Comparison of ENCODE assay signal across 20 cellular contexts in the genomic region with DNA sequence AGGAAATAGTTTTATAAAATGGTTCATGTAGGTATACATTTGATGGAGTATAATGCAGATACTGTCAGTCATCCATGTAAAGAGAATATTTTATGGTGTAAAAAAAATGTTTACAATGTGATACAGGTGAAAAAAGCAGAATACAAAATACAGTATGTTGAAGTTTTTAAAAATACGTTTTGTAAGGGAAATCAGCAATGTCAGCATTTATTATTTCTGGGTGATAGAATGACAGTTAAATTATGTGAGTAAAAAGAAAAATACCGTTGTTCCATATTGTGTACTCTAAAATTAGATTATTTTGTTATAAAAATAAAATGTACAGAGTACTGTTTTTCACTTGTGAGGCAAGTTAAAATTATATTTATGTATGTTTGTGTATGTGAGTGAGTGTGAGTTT.
DNase-seq lines count a peak whose midpoint lies in the region; ATAC-seq, FAIRE-seq and TF ChIP-seq lines count a peak whose summit lies in the region.
"Had no signal": no experiment of that assay in that cellular context is flagged by ENCODE, and none has a peak within 500 bp of the region (broad histone marks: within the 10 kb centered on the region; RNA-seq: fewer than 3 reads in every experiment).

No MANE protein-coding gene starts in this region.

- H3K36me3 Mint-ChIP-seq in progenitor cell of endocrine pancreas (ENCODE audit: insufficient read depth), result peaks cover 5% of the 10 kb centered on the region
- peaks cover 14% of the 10 kb centered on the region for H3K36me3 Mint-ChIP-seq in mesothelial cell of epicardium
- H3K36me3 Mint-ChIP-seq: IgD-negative memory B cell had no signal

- TF ChIP-seq POLR2A in HepG2 (IDR thresholded peaks at IDR 0.05; ENCODE audit: insufficient read depth in 1 of 2, low read depth in 2 of 2, low read length in 2 of 2), result no peak
- TF ChIP-seq POLR2A in right lobe of liver (IDR thresholded peaks at IDR 0.05), result no peak
- TF ChIP-seq POLR2A in Peyer's patch (IDR thresholded peaks at IDR 0.05), result no peak

- TF ChIP-seq CTCF in HepG2 (CRISPR knock-in tag; IDR thresholded peaks at IDR 0.05) (no peak), right lobe of liver (IDR thresholded peaks at IDR 0.05) (no peak), VCaP (conservative IDR thresholded peaks at IDR 0.05) (no peak), progenitor cell of endocrine pancreas (IDR thresholded peaks at IDR 0.05; ENCODE audit: unreplicated experiment) (no peak), mesothelial cell of epicardium (IDR thresholded peaks at IDR 0.05; ENCODE audit: unreplicated experiment) (no peak), Peyer's patch (IDR thresholded peaks at IDR 0.05) (no peak)

- H3K27me3 ChIP-seq in HepG2 (ENCODE audit: control insufficient read depth in 1 of 2, insufficient read depth in 2 of 2, low read length in 2 of 2) (no peaks in the 10 kb centered on the region), right lobe of liver (no peaks in the 10 kb centered on the region), Peyer's patch (no peaks in the 10 kb centered on the region)
- H3K27me3 ChIP-seq: BE2C had no signal

- no peak overlapping the region for H3K4me2 ChIP-seq in HepG2 (ENCODE audit: low read depth, low read length)

- FAIRE-seq in HepG2 (lab: Jason Lieb, UNC) (no peak), endometrium (lab: Jason Lieb, UNC) (peak; percentile 29)
- FAIRE-seq: D721Med, G401.6, GM12891, GM19239, H54 had no signal

- no peak for DNase-seq in HepG2 (ENCODE audit: low spot score)
- DNase-seq in right lobe of liver, result no peak
- no peak for DNase-seq in progenitor cell of endocrine pancreas (ENCODE audit: low spot score, unreplicated experiment)
- no peak for DNase-seq in mesothelial cell of epicardium (ENCODE audit: low spot score in 2 of 2, unreplicated experiment in 2 of 2)
- DNase-seq in NCI-H1930 (lab: John Stamatoyannopoulos, UW), result no peak
- no peak for DNase-seq in Peyer's patch
- DNase-seq: ACHN; Caco-2; CD4-positive, CD25-positive, alpha-beta regulatory T cell had no signal

- peaks cover 26% of the 10 kb centered on the region for H3K4me1 Mint-ChIP-seq in progenitor cell of endocrine pancreas (ENCODE audit: low read depth)
- H3K4me1 Mint-ChIP-seq in mesothelial cell of epicardium, result peaks cover 29% of the 10 kb centered on the region

- intact Hi-C loops in HepG2 (cut with micrococcal nuclease; ENCODE audit: unreplicated experiment) (no loop called here), right lobe of liver (cut with DNase I) (no loop called here)

- H3K79me2 ChIP-seq in HepG2 (ENCODE audit: insufficient read depth, low read length), result peaks cover 62% of the 10 kb centered on the region

- H3K27ac Mint-ChIP-seq in progenitor cell of endocrine pancreas, result peak overlapping the region; percentile 79
- H3K27ac Mint-ChIP-seq in mesothelial cell of epicardium, result no peak overlapping the region
- H3K27ac Mint-ChIP-seq: IgD-negative memory B cell had no signal

- H3K27ac ChIP-seq in HepG2 (ENCODE audit: extremely low read length, insufficient read depth, low read length) (no peak overlapping the region), right lobe of liver (no peak overlapping the region), VCaP (peak overlapping the region; percentile 66), Peyer's patch (no peak overlapping the region)
- H3K27ac ChIP-seq: GM23248, HL-60 had no signal

- TF ChIP-seq RAD21 in HepG2 (CRISPR knock-in tag; IDR thresholded peaks at IDR 0.05), result no peak

- H3K4me3 Mint-ChIP-seq in progenitor cell of endocrine pancreas (ENCODE audit: low read depth) (no peak overlapping the region), mesothelial cell of epicardium (no peak overlapping the region)
- H3K4me3 Mint-ChIP-seq: IgD-negative memory B cell had no signal

- no peaks in the 10 kb centered on the region for H3K9me3 ChIP-seq in HepG2 (ENCODE audit: low read length)
- no peaks in the 10 kb centered on the region for H3K9me3 ChIP-seq in right lobe of liver
- H3K9me3 ChIP-seq in Peyer's patch, result no peaks in the 10 kb centered on the region
- H3K9me3 ChIP-seq: BE2C, Caco-2 had no signal

- WGBS in HepG2 (ENCODE audit: low lambda C conversion rate), result 96% methylated on average over 2 of the region's 2 CpGs
- 55% methylated on average over 2 of the region's 2 CpGs for WGBS in right lobe of liver (ENCODE audit: insufficient coverage, low coverage, low lambda C conversion rate, missing lambda C conversion rate)

- POLR2A ChIA-PET in HepG2 (lab: Yijun Ruan, JAX), result no interaction called here

- CTCF ChIA-PET in HepG2 (lab: Yijun Ruan, JAX; ENCODE audit: low intra/inter-chr PET ratio, low total read pairs), result no interaction called here

- BruUV-seq in HepG2 (replicated peaks; lab: Mats Ljungman, UMichigan), result no TSS peak

- no peak overlapping the region for H2AFZ ChIP-seq in HepG2 (ENCODE audit: low read length)
- H2AFZ ChIP-seq: GM23248 had no signal

- no peak for ATAC-seq in HepG2
- ATAC-seq in right lobe of liver, result no peak

- H4K20me1 ChIP-seq in HepG2 (ENCODE audit: insufficient read depth, low read length), result peaks cover 23% of the 10 kb centered on the region

- H3K36me3 ChIP-seq in HepG2 (replicated peaks in 1 of 2; ENCODE audit: control insufficient read depth in 1 of 2, insufficient read depth in 2 of 2, low read length in 2 of 2), result peaks cover 3 to 10% of the 10 kb centered on the region in 2 experiments; a peak in 4 of 5 replicates
- H3K36me3 ChIP-seq in right lobe of liver, result peaks cover 0 to 4% (median 0%) of the 10 kb centered on the region in 4 donors
- peaks cover 0 to 21% (median 0%) of the 10 kb centered on the region in 3 donors for H3K36me3 ChIP-seq in Peyer's patch

- H3K27me3 Mint-ChIP-seq in progenitor cell of endocrine pancreas (no peaks in the 10 kb centered on the region), mesothelial cell of epicardium (ENCODE audit: low read depth) (no peaks in the 10 kb centered on the region)
- H3K27me3 Mint-ChIP-seq: CD4-positive, CD25-positive, alpha-beta regulatory T cell; IgD-negative memory B cell had no signal

- in situ Hi-C loops in HepG2 (cut with HindIII; ENCODE audit: extremely low pct_ligation_motif_present, low pct_unique_long_range_greater_than_20kb), result no loop called here

- H3K9me3 Mint-ChIP-seq in progenitor cell of endocrine pancreas (ENCODE audit: low read depth), result no peaks in the 10 kb centered on the region
- peaks cover 3% of the 10 kb centered on the region for H3K9me3 Mint-ChIP-seq in mesothelial cell of epicardium
- H3K9me3 Mint-ChIP-seq: CD4-positive, CD25-positive, alpha-beta regulatory T cell; IgD-negative memory B cell had no signal

- no peak overlapping the region for H3K9ac ChIP-seq in HepG2 (ENCODE audit: insufficient read depth, low read depth, low read length)
- H3K9ac ChIP-seq: GM23248 had no signal

- H3K4me3 ChIP-seq in HepG2 (replicated peaks in 1 of 3; ENCODE audit: insufficient read depth in 1 of 3, low read depth in 2 of 3, low read length in 3 of 3) (no peak overlapping the region), right lobe of liver (no peak overlapping the region), Peyer's patch (no peak overlapping the region)
- H3K4me3 ChIP-seq: GM23248 had no signal

- H3K4me1 ChIP-seq in HepG2 (ENCODE audit: insufficient read depth, low read length), result peaks cover 18% of the 10 kb centered on the region
- H3K4me1 ChIP-seq in right lobe of liver, result peaks cover 0 to 15% (median 2%) of the 10 kb centered on the region in 4 donors
- H3K4me1 ChIP-seq in Peyer's patch, result peaks cover 0 to 16% (median 5%) of the 10 kb centered on the region in 4 donors

- no peak for TF ChIP-seq EP300 in HepG2 (IDR thresholded peaks at IDR 0.05; ENCODE audit: low read depth in 2 of 2, low read length in 2 of 2)
- TF ChIP-seq EP300 in HepG2 (CRISPR knock-in tag; IDR thresholded peaks at IDR 0.05; ENCODE audit: borderline replicate concordance), result no peak

TF ChIP-seq in HepG2, 621 proteins besides CTCF, POLR2A, EP300 and RAD21:
- peak; percentile 94 to 97 for TF ChIP-seq MAFK (conservative IDR thresholded peaks at IDR 0.05 in 1 of 2, IDR thresholded peaks at IDR 0.05 in 1 of 2; ENCODE audit: low read length in 2 of 2)
- TF ChIP-seq MAFF (IDR thresholded peaks at IDR 0.05; ENCODE audit: low read depth, low read length), result peak; percentile 96
- TF ChIP-seq ZNF430 (CRISPR knock-in tag; IDR thresholded peaks at IDR 0.05), result no peak
